Comparison of ENCODE assay signal across 8 cellular contexts in genomic region chr17:79812969-79813825, GRCh38. TPM values are rescaled to one million over a fixed set of nuclear protein-coding genes. Genes with fewer than 3 reads are reported as not detected.
DNase-seq lines count a peak whose midpoint lies in the region; ATAC-seq lines count a peak whose summit lies in the region.

No MANE protein-coding gene starts in this region.

- peak overlapping the region; percentile 83 for H3K4me2 ChIP-seq in BLaER1

- peaks cover 100% of the 10 kb centered on the region for H3K27me3 ChIP-seq in BLaER1

- H3K27ac Mint-ChIP-seq in activated T-helper 2 cell treated with anti-CD3 and anti-CD28 coated beads, Interferon-gamma antibody, Interleukin-2, Interleukin-4, amounts not matched to agents 10 μg/mL and 5 μg/mL and 100 μg/mL, durations not matched to agents 14 hours and 24 hours and 36 hours: no peak overlapping the region

- intact Hi-C loops in activated T-helper 2 cell treated with anti-CD3 and anti-CD28 coated beads, Interferon-gamma antibody, Interleukin-2, Interleukin-4, amounts not matched to agents 10 μg/mL and 5 μg/mL and 100 μg/mL, durations not matched to agents 14 hours and 24 hours and 36 hours (cut with micrococcal nuclease): no loop called here

- H4K20me1 ChIP-seq in BLaER1: peaks cover 58% of the 10 kb centered on the region

- H3K4me3 Mint-ChIP-seq in activated T-helper 2 cell treated with anti-CD3 and anti-CD28 coated beads, Interferon-gamma antibody, Interleukin-2, Interleukin-4, amounts not matched to agents 10 μg/mL and 5 μg/mL and 100 μg/mL, durations not matched to agents 14 hours and 24 hours and 36 hours (ENCODE audit: low read depth): peak overlapping the region; percentile 51

- H3K9ac ChIP-seq in BLaER1: peak overlapping the region; percentile 64; the same call in 1 of the 2 replicates

- peaks cover 54% of the 10 kb centered on the region for H3K27me3 Mint-ChIP-seq in activated T-helper 2 cell treated with anti-CD3 and anti-CD28 coated beads, Interferon-gamma antibody, Interleukin-2, Interleukin-4, amounts not matched to agents 10 μg/mL and 5 μg/mL and 100 μg/mL, durations not matched to agents 14 hours and 24 hours and 36 hours (ENCODE audit: low read depth)

- H3K36me3 Mint-ChIP-seq in activated T-helper 2 cell treated with anti-CD3 and anti-CD28 coated beads, Interferon-gamma antibody, Interleukin-2, Interleukin-4, amounts not matched to agents 10 μg/mL and 5 μg/mL and 100 μg/mL, durations not matched to agents 14 hours and 24 hours and 36 hours (ENCODE audit: low read depth): no peaks in the 10 kb centered on the region

- H3K36me3 ChIP-seq in BLaER1: no peaks in the 10 kb centered on the region
- no peaks in the 10 kb centered on the region for H3K36me3 ChIP-seq in mesodermal cell (ENCODE audit: control insufficient read depth, insufficient read depth, low read length)

- WGBS in mesodermal cell (ENCODE audit: insufficient coverage in 2 of 2), 2 experiments: 0 to 1% methylated on average over 40 to 58 of the region's 102 CpGs

- H3K9me3 Mint-ChIP-seq in activated T-helper 2 cell treated with anti-CD3 and anti-CD28 coated beads, Interferon-gamma antibody, Interleukin-2, Interleukin-4, amounts not matched to agents 10 μg/mL and 5 μg/mL and 100 μg/mL, durations not matched to agents 14 hours and 24 hours and 36 hours: no peaks in the 10 kb centered on the region

- ATAC-seq in HG03521 (IDR thresholded peaks at IDR 0.05; ENCODE audit: unreplicated experiment): no peak

- H3K4me1 Mint-ChIP-seq in activated T-helper 2 cell treated with anti-CD3 and anti-CD28 coated beads, Interferon-gamma antibody, Interleukin-2, Interleukin-4, amounts not matched to agents 10 μg/mL and 5 μg/mL and 100 μg/mL, durations not matched to agents 14 hours and 24 hours and 36 hours (ENCODE audit: low read depth): peaks cover 23% of the 10 kb centered on the region

- H3K9me3 ChIP-seq in BLaER1: no peaks in the 10 kb centered on the region
- H3K9me3 ChIP-seq in mesodermal cell (ENCODE audit: control insufficient read depth, low read length): no peaks in the 10 kb centered on the region

- H3K27ac ChIP-seq in BLaER1: peak overlapping the region; percentile 68
- H3K27ac ChIP-seq in mesodermal cell (ENCODE audit: low read depth, low read length, severe bottlenecking): no peak overlapping the region
- no peak overlapping the region for H3K27ac ChIP-seq in substantia nigra (ENCODE audit: low read depth, low read length, poor library complexity, severe bottlenecking)

- H3K4me1 ChIP-seq in BLaER1 (peaks cover 41% of the 10 kb centered on the region), mesodermal cell (ENCODE audit: control insufficient read depth, insufficient read depth, low read length, poor library complexity, severe bottlenecking) (peaks cover 16% of the 10 kb centered on the region)

- no peak for DNase-seq in Jurkat, Clone E6-1 (ENCODE audit: low read depth, low spot score)
- DNase-seq in activated T-helper 2 cell treated with anti-CD3 and anti-CD28 coated beads, Interferon-gamma antibody, Interleukin-2, Interleukin-4, amounts not matched to agents 10 μg/mL and 5 μg/mL and 100 μg/mL, durations not matched to agents 14 hours and 24 hours and 36 hours (ENCODE audit: low spot score): no peak
- DNase-seq in NCI-H2029 (lab: John Stamatoyannopoulos, UW) (no peak), DMS114 treated with DMSO at 0.1 percent for 48 hours (lab: John Stamatoyannopoulos, UW; ENCODE audit: unreplicated experiment) (no peak), substantia nigra (lab: John Stamatoyannopoulos, UW) (no peak)

- H3K4me3 ChIP-seq in BLaER1 (peak overlapping the region; percentile 63), mesodermal cell (ENCODE audit: extremely low read depth, insufficient read depth, low read length, poor library complexity, severe bottlenecking) (peak overlapping the region; percentile 14)
- H3K4me3 ChIP-seq in Jurkat, Clone E6-1 (ENCODE audit: low read length): peak overlapping the region; percentile 60

RNA-seq across cellular contexts. Expression of gene CBX8, which starts 16.3 kb away (rescaled TPM):
- 17.0 TPM for polyA plus RNA-seq in Jurkat, Clone E6-1 (2012; ENCODE audit: insufficient read depth, insufficient read length)
- 8.6 and 9.9 TPM in 2 replicates for total RNA-seq in activated T-helper 2 cell treated with anti-CD3 and anti-CD28 coated beads, Interferon-gamma antibody, Interleukin-2, Interleukin-4, amounts not matched to agents 10 μg/mL and 5 μg/mL and 100 μg/mL, durations not matched to agents 14 hours and 24 hours and 36 hours
- polyA plus RNA-seq in mesodermal cell (2013, experiment 1 of 2): 5.2 TPM
- polyA plus RNA-seq in mesodermal cell (2013, experiment 2 of 2): 4.1 TPM

RNA-seq across cellular contexts. Expression of gene CBX4, which starts 26.0 kb away (rescaled TPM):
- 28.7 TPM for polyA plus RNA-seq in Jurkat, Clone E6-1 (2012; ENCODE audit: insufficient read depth, insufficient read length)
- 18.5 and 25.0 TPM in 2 replicates for total RNA-seq in activated T-helper 2 cell treated with anti-CD3 and anti-CD28 coated beads, Interferon-gamma antibody, Interleukin-2, Interleukin-4, amounts not matched to agents 10 μg/mL and 5 μg/mL and 100 μg/mL, durations not matched to agents 14 hours and 24 hours and 36 hours
- polyA plus RNA-seq in mesodermal cell (2013, experiment 1 of 2): 9.3 TPM
- polyA plus RNA-seq in mesodermal cell (2013, experiment 2 of 2): 9.1 TPM

RNA-seq across cellular contexts. Expression of gene CBX2, which starts 35.2 kb away (rescaled TPM):
- 36.6 TPM for polyA plus RNA-seq in Jurkat, Clone E6-1 (2012; ENCODE audit: insufficient read depth, insufficient read length)
- total RNA-seq in activated T-helper 2 cell treated with anti-CD3 and anti-CD28 coated beads, Interferon-gamma antibody, Interleukin-2, Interleukin-4, amounts not matched to agents 10 μg/mL and 5 μg/mL and 100 μg/mL, durations not matched to agents 14 hours and 24 hours and 36 hours: 9.7 and 11.2 TPM in 2 replicates
- 26.6 TPM for polyA plus RNA-seq in mesodermal cell (2013, experiment 1 of 2)
- 22.3 TPM for polyA plus RNA-seq in mesodermal cell (2013, experiment 2 of 2)
